20 cellular contexts compared by ENCODE assay signal in the genomic region with DNA sequence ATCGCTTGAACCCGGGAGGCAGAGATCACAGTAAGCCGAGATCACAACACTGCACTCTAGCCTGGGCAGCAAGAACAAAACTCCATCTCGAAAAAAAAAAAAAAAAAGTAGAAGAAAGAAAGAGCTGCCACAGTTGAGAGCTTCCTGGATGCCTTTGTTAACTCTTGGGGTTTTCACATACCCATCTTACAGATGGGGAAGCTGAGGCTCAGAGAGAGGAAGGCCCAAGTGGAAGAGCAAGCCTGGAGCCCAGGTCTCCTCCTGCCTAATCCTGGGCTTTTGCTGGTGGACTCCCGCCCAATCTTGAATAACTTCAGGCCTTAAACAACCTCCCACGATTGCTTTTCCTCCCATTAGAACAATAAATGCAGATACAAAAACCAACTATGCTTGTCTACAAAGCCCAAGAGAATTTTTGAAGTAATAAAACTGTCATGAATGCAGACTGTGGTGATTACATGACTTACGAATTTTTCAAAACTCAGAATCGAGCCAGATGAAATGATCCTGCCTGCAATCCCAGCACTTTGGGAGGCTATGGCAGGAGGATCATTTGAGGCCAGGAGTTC. TPM values are rescaled to one million over a fixed set of nuclear protein-coding genes. Genes with fewer than 3 reads are reported as not detected.
DNase-seq lines count a peak whose midpoint lies in the region; ATAC-seq, FAIRE-seq and TF ChIP-seq lines count a peak whose summit lies in the region.
"Had no signal": no experiment of that assay in that cellular context is flagged by ENCODE, and none has a peak within 500 bp of the region (broad histone marks: within the 10 kb centered on the region; RNA-seq: fewer than 3 reads in every experiment).

No MANE protein-coding gene starts in this region.

- ATAC-seq in GM18520 (IDR thresholded peaks at IDR 0.05; ENCODE audit: unreplicated experiment) = no peak
- ATAC-seq in HG03460 (IDR thresholded peaks at IDR 0.05; ENCODE audit: unreplicated experiment) = no peak
- ATAC-seq in GM18909 (IDR thresholded peaks at IDR 0.05; ENCODE audit: poor library complexity, unreplicated experiment) = no peak

- H3K4me3 ChIP-seq in AG10803 (ENCODE audit: low read length) (no peak overlapping the region), kidney (ENCODE audit: low read length in 2 of 2) (no peak overlapping the region)
- H3K4me3 ChIP-seq: PC-9, SJSA1 had no signal

- peaks cover 73% of the 10 kb centered on the region for H3K4me1 Mint-ChIP-seq in chondrocyte (ENCODE audit: low read depth)

- H3K9me3 Mint-ChIP-seq in chondrocyte (ENCODE audit: low read depth) = no peaks in the 10 kb centered on the region

- FAIRE-seq in kidney (lab: Jason Lieb, UNC) = no peak
- FAIRE-seq: A204.1, G401.6 had no signal

- no peak overlapping the region for H3K9ac ChIP-seq in kidney (ENCODE audit: low read length in 2 of 2)
- H3K9ac ChIP-seq: KMS-11 had no signal

- no peaks in the 10 kb centered on the region for H3K36me3 ChIP-seq in kidney (ENCODE audit: control insufficient read depth in 1 of 2, insufficient read depth in 2 of 2, low read length in 2 of 2)
- H3K36me3 ChIP-seq: SJSA1 had no signal

- no peaks in the 10 kb centered on the region for H3K27me3 Mint-ChIP-seq in chondrocyte (ENCODE audit: low read depth)

- no peaks in the 10 kb centered on the region for H3K4me1 ChIP-seq in kidney (ENCODE audit: control insufficient read depth in 1 of 2, insufficient read depth in 1 of 2, low read depth in 1 of 2, low read length in 2 of 2)

- H3K4me3 Mint-ChIP-seq in chondrocyte (ENCODE audit: unreplicated experiment) = no peak overlapping the region

- H3K27ac Mint-ChIP-seq in chondrocyte (ENCODE audit: unreplicated experiment) = peak overlapping the region; percentile 22

- H3K36me3 Mint-ChIP-seq in chondrocyte (ENCODE audit: low read depth) = no peaks in the 10 kb centered on the region

- DNase-seq in AG10803 (ENCODE audit: low read depth) (peak; percentile 44), chondrocyte (ENCODE audit: low spot score) (no peak), kidney (peak; percentile 6), stromal cell of bone marrow (ENCODE audit: low read depth) (peak; percentile 53), cardiac septum (ENCODE audit: low spot score) (no peak)
- DNase-seq: DND-41, H7, NCI-H146, NCI-H2081 treated with DMSO at 0.1 percent for 48 hours, NCI-H510A, NCI-H82, PC-9 had no signal

- no peaks in the 10 kb centered on the region for H3K9me3 ChIP-seq in kidney (ENCODE audit: control insufficient read depth in 1 of 2, low read length in 2 of 2)
- H3K9me3 ChIP-seq: SJSA1 had no signal

- no peak for TF ChIP-seq CTCF in AG10803 (conservative IDR thresholded peaks at IDR 0.05; ENCODE audit: low read length)
- no peak for TF ChIP-seq CTCF in chondrocyte (IDR thresholded peaks at IDR 0.05)
- no peak for TF ChIP-seq CTCF in kidney (IDR thresholded peaks at IDR 0.05; ENCODE audit: borderline replicate concordance, extremely low read depth, insufficient read depth)

- intact Hi-C loops in kidney (cut with DNase I) (no loop called here), cardiac septum (cut with DNase I) (no loop called here)

- no peak overlapping the region for H3K27ac ChIP-seq in kidney (ENCODE audit: low read depth in 2 of 2, low read length in 2 of 2)
- H3K27ac ChIP-seq: C4-2B, KMS-11, PC-9, SJSA1 had no signal

RNA-seq across cellular contexts. Expression of a gene that starts 41.7 kb away (rescaled TPM):
- total RNA-seq in chondrocyte (161 to 311 TPM (median 163 TPM) in 3 replicates), kidney (155 TPM), cardiac septum (216 TPM)
- polyA plus RNA-seq in kidney (ENCODE audit: insufficient read depth, low read depth, low replicate concordance) = 52.1 TPM

RNA-seq across cellular contexts. Expression of a gene that starts 47.6 kb away (rescaled TPM):
- total RNA-seq in chondrocyte (104 to 121 TPM (median 117 TPM) in 3 replicates), kidney (24.3 TPM), cardiac septum (20.7 TPM)
- 3.3 TPM for polyA plus RNA-seq in kidney (ENCODE audit: insufficient read depth, low read depth, low replicate concordance)

Comparison
In these comparisons a context has a peak if more than half of its experiments do, and no peak if none do; other contexts are left out.
1. DNase-seq: peak in AG10803 (single experiment), kidney (single experiment) and stromal cell of bone marrow (single experiment); none in chondrocyte (single experiment) and cardiac septum (single experiment).